In the genomic region with DNA sequence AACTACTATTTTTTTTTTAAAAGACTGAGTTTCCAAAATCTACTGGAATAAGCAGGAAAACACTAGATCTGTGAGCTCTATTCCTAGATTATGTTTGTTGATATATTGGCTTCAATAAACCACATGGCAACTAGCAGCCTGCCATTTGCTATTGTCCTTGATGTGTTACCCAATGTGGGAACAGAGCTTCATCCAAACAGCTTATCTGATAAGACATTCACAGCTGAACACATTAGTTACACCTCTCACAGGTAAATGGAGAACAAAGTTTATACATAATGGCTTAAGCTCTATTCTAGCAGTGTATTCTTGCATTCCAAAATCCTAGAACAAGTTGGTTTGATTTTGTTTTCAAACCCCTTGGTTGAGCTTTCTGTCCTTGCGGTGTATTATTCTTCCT, we compare ENCODE assay signal across 10 cellular contexts.
"Had no signal": no experiment of that assay in that cellular context is flagged by ENCODE, and none has a peak within 500 bp of the region (broad histone marks: within the 10 kb centered on the region; RNA-seq: fewer than 3 reads in every experiment).

No MANE protein-coding gene starts in this region.

- H3K36me3 ChIP-seq: HAP-1 had no signal

- DNase-seq: GM23248, GOT3, H7, H9, HCEC 1CT, HFFc6 had no signal

- ATAC-seq: GM23338, HCT116 had no signal

- H3K4me1 ChIP-seq: HAP-1 had no signal

- H3K4me2 ChIP-seq: GM23338 had no signal

- H3K27ac ChIP-seq: GM23248 had no signal

- FAIRE-seq: H1 had no signal

- H2AFZ ChIP-seq: GM23248, GM23338 had no signal

- H3K9ac ChIP-seq: GM23248 had no signal

- H3K4me3 ChIP-seq: GM23248, GM23338, HAP-1 had no signal

- H3K9me3 ChIP-seq: HAP-1 had no signal
